In genomic region chr3:31652296-31652695, GRCh38 we compare ENCODE assay signal across 28 cellular contexts.
"Had no signal": no experiment of that assay in that cellular context is flagged by ENCODE, and none has a peak within 500 bp of the region (broad histone marks: within the 10 kb centered on the region; RNA-seq: fewer than 3 reads in every experiment).

No MANE protein-coding gene starts in this region.

- H3K4me3 Mint-ChIP-seq: immature natural killer cell; naive thymus-derived CD8-positive, alpha-beta T cell; nephron; neural progenitor cell; stimulated activated naive B cell treated with anti-CD40 and anti-IgM and Interleukin-4, amounts not matched to agents 10 μg/mL and 1 μg/mL and 100 μg/mL, for 72 hours had no signal

- H3K4me2 ChIP-seq: neural progenitor cell had no signal

- H3K36me3 ChIP-seq: neural progenitor cell, neutrophil, thyroid gland had no signal

- ATAC-seq: heart left ventricle; naive thymus-derived CD8-positive, alpha-beta T cell; sciatic nerve; stimulated activated naive B cell treated with anti-CD40 and anti-IgM and Interleukin-4, amounts not matched to agents 10 μg/mL and 1 μg/mL and 100 μg/mL, for 72 hours; stimulated activated naive CD8-positive, alpha-beta T cell treated with anti-CD3 and anti-CD28 coated beads, Interleukin-15, Interleukin-2, amounts not matched to agents 100 U/mL and 50 U/mL, for 24 hours; upper lobe of right lung had no signal

- H3K27me3 ChIP-seq: heart left ventricle, neural progenitor cell, neutrophil, right atrium auricular region, stomach, testis, thyroid gland, transverse colon, upper lobe of right lung had no signal

- H3K27ac Mint-ChIP-seq: immature natural killer cell; naive thymus-derived CD8-positive, alpha-beta T cell; nephron; neural progenitor cell had no signal

- H3K27me3 Mint-ChIP-seq: naive thymus-derived CD8-positive, alpha-beta T cell; progenitor cell of endocrine pancreas; stimulated activated naive B cell treated with anti-CD40 and anti-IgM and Interleukin-4, amounts not matched to agents 10 μg/mL and 1 μg/mL and 100 μg/mL, for 72 hours had no signal

- H3K4me1 ChIP-seq: heart left ventricle, left ventricle myocardium inferior, neural progenitor cell, parathyroid adenoma, right atrium auricular region, stomach, testis, thyroid gland, transverse colon, upper lobe of right lung had no signal

- H3K4me3 ChIP-seq: heart left ventricle, left ventricle myocardium inferior, lung, neural progenitor cell, right atrium auricular region, skin epidermis, stomach, testis, thyroid gland, transverse colon, upper lobe of right lung had no signal

- H3K4me1 Mint-ChIP-seq: immature natural killer cell; naive thymus-derived CD8-positive, alpha-beta T cell; nephron; neural progenitor cell; stimulated activated naive B cell treated with anti-CD40 and anti-IgM and Interleukin-4, amounts not matched to agents 10 μg/mL and 1 μg/mL and 100 μg/mL, for 72 hours had no signal

- H2AFZ ChIP-seq: neural progenitor cell, parathyroid adenoma had no signal

- H3K9me3 ChIP-seq: testis, thyroid gland had no signal

- H3K79me2 ChIP-seq: parathyroid adenoma had no signal

- H3K9ac ChIP-seq: neural progenitor cell, parathyroid adenoma had no signal

- H3K27ac ChIP-seq: heart left ventricle, left ventricle myocardium inferior, neural progenitor cell, neutrophil, parathyroid adenoma, right atrium auricular region, skin epidermis, stomach, testis, thyroid gland, transverse colon, upper lobe of right lung had no signal

- DNase-seq: heart left ventricle; hypothalamus; immature natural killer cell; left ventricle myocardium inferior; naive thymus-derived CD8-positive, alpha-beta T cell; occipital lobe; stimulated activated CD4-positive, alpha-beta T cell treated with anti-CD3 and anti-CD28 coated beads, Interleukin-12 subunit alpha, Interleukin-12 subunit beta, amount 100 ng/mL, for 4 hours; stimulated activated CD4-positive, alpha-beta T cell treated with anti-CD3 and anti-CD28 coated beads, Interleukin-15, amount 100 ng/mL, for 24 hours; stimulated activated CD4-positive, alpha-beta T cell treated with anti-CD3 and anti-CD28 coated beads, Interleukin-2, amount 100 ng/mL, for 24 hours; stimulated activated CD4-positive, alpha-beta T cell treated with anti-CD3 and anti-CD28 coated beads, Interleukin-4, amount 100 ng/mL, for 1 hour; stimulated activated naive B cell treated with anti-CD40 and anti-IgM and Interleukin-4, amounts not matched to agents 10 μg/mL and 1 μg/mL and 100 μg/mL, for 72 hours; stimulated activated naive CD8-positive, alpha-beta T cell treated with anti-CD3 and anti-CD28 coated beads, Interleukin-15, Interleukin-2, amounts not matched to agents 100 U/mL and 50 U/mL, for 24 hours; stomach; testis; thyroid gland; transverse colon; upper lobe of right lung had no signal

- FAIRE-seq: islet of Langerhans, urothelium cell line had no signal
